Comparison of ENCODE assay signal across 1 cellular context in genomic region chr16:67927131-67927941, GRCh38.
TF ChIP-seq lines count a peak whose summit lies in the region.

No MANE protein-coding gene starts in this region.

TF ChIP-seq in HepG2, 621 proteins besides CTCF, POLR2A, EP300 and RAD21:
- TF ChIP-seq AGO2 (optimal IDR thresholded peaks at IDR 0.05; ENCODE audit: low read depth, low read length) (peak; percentile 72), ZNF256 (CRISPR knock-in tag; conservative IDR thresholded peaks at IDR 0.05) (no peak), FOSL1 (CRISPR knock-in tag; IDR thresholded peaks at IDR 0.05; ENCODE audit: borderline replicate concordance) (no peak), NONO (IDR thresholded peaks at IDR 0.05) (no peak), NONO (CRISPR knock-in tag; conservative IDR thresholded peaks at IDR 0.05) (peak; percentile 44; the same call in 1 of the 2 replicates), ZNF710 (CRISPR knock-in tag; IDR thresholded peaks at IDR 0.05; ENCODE audit: borderline replicate concordance) (no peak)
TF ChIP-seq in HepG2: peak in this region for 2.
